ENCODE assay signal across 27 cellular contexts in the genomic region with DNA sequence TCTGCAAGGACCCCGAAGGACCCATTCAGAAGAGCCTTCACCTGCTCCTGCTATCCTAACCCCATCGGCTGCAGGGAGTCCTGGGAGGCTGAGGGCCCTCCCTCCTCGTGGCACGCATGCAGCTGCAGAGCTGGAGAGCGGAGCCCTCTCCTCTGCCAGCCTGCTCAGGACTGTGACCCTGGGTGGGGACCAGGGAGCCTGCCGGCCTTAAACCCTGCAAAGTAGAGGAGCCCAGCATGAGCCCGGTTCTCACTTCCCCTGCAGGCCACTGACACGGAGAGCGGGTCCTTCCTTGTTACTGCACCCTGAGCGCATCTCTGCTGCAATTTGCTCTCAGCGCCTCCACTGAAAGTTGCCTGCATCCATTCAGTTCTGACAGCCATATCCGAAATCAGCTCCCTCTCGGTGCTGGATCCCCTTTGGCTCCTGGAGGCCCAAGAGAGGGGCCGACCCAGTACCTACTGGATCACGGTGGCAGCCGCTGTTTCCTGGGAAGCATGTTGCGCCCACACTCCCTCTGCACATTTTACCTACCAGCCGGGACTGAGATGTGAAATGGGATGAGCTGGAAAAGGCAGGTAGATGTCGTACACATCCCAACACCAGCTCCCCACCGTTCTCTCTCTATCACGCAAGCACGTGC.
"Had no signal": no experiment of that assay in that cellular context is flagged by ENCODE, and none has a peak within 500 bp of the region (broad histone marks: within the 10 kb centered on the region; RNA-seq: fewer than 3 reads in every experiment).

No MANE protein-coding gene starts in this region.

- H3K27me3 Mint-ChIP-seq: activated CD4-positive, alpha-beta memory T cell treated with anti-CD3 and anti-CD28 coated beads, Interleukin-2, amount 10 ng/mL, durations not matched to agents 7 days and 5 days; activated CD4-positive, alpha-beta T cell treated with anti-CD3 and anti-CD28 coated beads for 36 hours had no signal

- H3K27ac Mint-ChIP-seq: activated CD4-positive, alpha-beta memory T cell treated with anti-CD3 and anti-CD28 coated beads, Interleukin-2, amount 10 ng/mL, durations not matched to agents 7 days and 5 days; activated CD4-positive, alpha-beta T cell treated with anti-CD3 and anti-CD28 coated beads for 36 hours; activated naive CD4-positive, alpha-beta T cell treated with anti-CD3 and anti-CD28 coated beads, Interleukin-2, amount 50 U/mL, for 72 hours; activated naive CD8-positive, alpha-beta T cell treated with anti-CD3 and anti-CD28 coated beads, Interleukin-2, amount 50 U/mL, for 24 hours had no signal

- H3K4me2 ChIP-seq: SK-N-SH had no signal

- H3K36me3 ChIP-seq: ascending aorta, Peyer's patch, SJCRH30, WERI-Rb-1 had no signal

- H3K9me3 ChIP-seq: ascending aorta, body of pancreas, Peyer's patch, SJCRH30, SK-N-SH had no signal

- H3K9me3 Mint-ChIP-seq: activated CD4-positive, alpha-beta memory T cell treated with anti-CD3 and anti-CD28 coated beads, Interleukin-2, amount 10 ng/mL, durations not matched to agents 7 days and 5 days; activated naive CD4-positive, alpha-beta T cell treated with anti-CD3 and anti-CD28 coated beads, Interleukin-2, amount 50 U/mL, for 72 hours; activated naive CD8-positive, alpha-beta T cell treated with anti-CD3 and anti-CD28 coated beads, Interleukin-2, amount 50 U/mL, for 24 hours had no signal

- DNase-seq: activated CD4-positive, alpha-beta T cell treated with anti-CD3 and anti-CD28 coated beads for 36 hours; activated CD4-positive, alpha-beta T cell treated with anti-CD3 and anti-CD28 coated beads, Interleukin-2, amount 50 U/mL, for 1 hour; activated CD8-positive, alpha-beta memory T cell treated with anti-CD3 and anti-CD28 coated beads, Interleukin-2, amount 50 U/mL, for 48 hours; activated effector memory CD4-positive, alpha-beta T cell treated with anti-CD3 and anti-CD28 coated beads, Interleukin-2, amount 50 U/mL, for 16 hours; activated naive CD4-positive, alpha-beta T cell treated with Interleukin-2 at 50 U/mL for 16 hours; activated naive CD8-positive, alpha-beta T cell treated with anti-CD3 and anti-CD28 coated beads, Interleukin-2, amount 50 U/mL, for 24 hours; activated T-cell treated with anti-CD3 and anti-CD28 coated beads, Interleukin-2, amount 50 U/mL, for 1 hour; amniotic stem cell; body of pancreas; central memory CD4-positive, alpha-beta T cell; KBM-7; NCI-H1092; NCI-H1417 treated with DMSO at 0.1 percent for 48 hours; NCI-H187; NCI-H2081; NCI-H510A treated with DMSO at 0.1 percent for 48 hours; NCI-H69; Peyer's patch; Right ventricle myocardium superior; SJCRH30; SK-N-SH; T-helper 1 cell; WERI-Rb-1 had no signal

- H3K36me3 Mint-ChIP-seq: activated naive CD4-positive, alpha-beta T cell treated with anti-CD3 and anti-CD28 coated beads, Interleukin-2, amount 50 U/mL, for 72 hours had no signal

- H3K4me1 ChIP-seq: ascending aorta, body of pancreas, Peyer's patch, SJCRH30 had no signal

- ATAC-seq: activated CD4-positive, alpha-beta T cell treated with anti-CD3 and anti-CD28 coated beads for 36 hours; activated naive CD4-positive, alpha-beta T cell treated with anti-CD3 and anti-CD28 coated beads, Interleukin-2, amount 50 U/mL, for 72 hours; activated naive CD8-positive, alpha-beta T cell treated with anti-CD3 and anti-CD28 coated beads, Interleukin-2, amount 50 U/mL, for 24 hours; body of pancreas had no signal

- H3K4me3 Mint-ChIP-seq: activated CD4-positive, alpha-beta memory T cell treated with anti-CD3 and anti-CD28 coated beads, Interleukin-2, amount 10 ng/mL, durations not matched to agents 7 days and 5 days; activated CD4-positive, alpha-beta T cell treated with anti-CD3 and anti-CD28 coated beads for 36 hours; activated naive CD8-positive, alpha-beta T cell treated with anti-CD3 and anti-CD28 coated beads, Interleukin-2, amount 50 U/mL, for 24 hours had no signal

- H3K4me3 ChIP-seq: ascending aorta, body of pancreas, Peyer's patch, SJCRH30 had no signal

- H3K9ac ChIP-seq: SK-N-SH had no signal

- H3K27ac ChIP-seq: ascending aorta, body of pancreas, Peyer's patch, RWPE1, SJCRH30, WERI-Rb-1 had no signal

- H3K27me3 ChIP-seq: ascending aorta, body of pancreas, Peyer's patch, SJCRH30 had no signal

- H3K4me1 Mint-ChIP-seq: activated CD4-positive, alpha-beta memory T cell treated with anti-CD3 and anti-CD28 coated beads, Interleukin-2, amount 10 ng/mL, durations not matched to agents 7 days and 5 days; activated CD4-positive, alpha-beta T cell treated with anti-CD3 and anti-CD28 coated beads for 36 hours; activated naive CD8-positive, alpha-beta T cell treated with anti-CD3 and anti-CD28 coated beads, Interleukin-2, amount 50 U/mL, for 24 hours had no signal

- H3K9me2 ChIP-seq: SK-N-SH had no signal
